In the genomic region with DNA sequence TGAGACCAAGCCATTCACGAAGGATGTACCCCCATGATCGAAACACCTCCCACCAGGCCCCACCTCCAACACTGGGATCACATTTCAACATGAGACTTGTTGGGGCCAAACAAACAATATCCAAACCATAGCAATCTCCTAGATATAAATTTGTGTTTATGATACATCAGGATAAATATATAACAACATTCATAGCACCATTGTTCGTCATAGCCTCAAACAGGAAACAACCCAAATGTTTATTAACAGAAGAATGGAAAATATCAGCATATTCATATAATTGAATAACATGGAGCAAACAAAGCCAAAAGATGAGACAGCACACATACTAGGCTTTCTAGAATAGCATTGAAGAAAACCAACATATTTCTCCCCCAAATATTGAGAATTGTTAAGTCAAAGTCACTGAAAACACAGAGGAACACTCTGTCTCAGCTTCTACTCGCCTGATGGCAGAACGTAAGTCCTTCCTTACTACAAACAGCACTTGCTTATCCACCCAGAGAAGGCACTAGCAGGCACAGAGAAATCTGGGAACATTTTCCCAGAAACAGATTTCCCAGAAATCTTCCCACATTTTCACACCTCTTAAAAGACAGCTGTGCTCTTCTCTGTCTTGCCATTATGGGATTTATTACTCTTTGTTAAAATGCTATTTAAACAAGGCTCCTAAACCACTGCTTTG, we compare ENCODE assay signal across 20 cellular contexts. TPM values are rescaled to one million over a fixed set of nuclear protein-coding genes. Genes with fewer than 3 reads are reported as not detected.
"Had no signal": no experiment of that assay in that cellular context is flagged by ENCODE, and none has a peak within 500 bp of the region (broad histone marks: within the 10 kb centered on the region; RNA-seq: fewer than 3 reads in every experiment).

No MANE protein-coding gene starts in this region.

- H3K4me1 ChIP-seq: left ventricle myocardium inferior, suprapubic skin had no signal

- H3K36me3 Mint-ChIP-seq: brain; memory B cell; naive thymus-derived CD8-positive, alpha-beta T cell had no signal

- H3K27ac ChIP-seq: coronary artery, left ventricle myocardium inferior, suprapubic skin had no signal

- H3K36me3 ChIP-seq: left ventricle myocardium inferior, suprapubic skin had no signal

- H3K4me1 Mint-ChIP-seq: activated CD4-positive, alpha-beta memory T cell treated with anti-CD3 and anti-CD28 coated beads, Interleukin-2, amount 10 ng/mL, durations not matched to agents 7 days and 5 days; brain; memory B cell; naive thymus-derived CD8-positive, alpha-beta T cell had no signal

- H3K27ac Mint-ChIP-seq: activated CD4-positive, alpha-beta memory T cell treated with anti-CD3 and anti-CD28 coated beads, Interleukin-2, amount 10 ng/mL, durations not matched to agents 7 days and 5 days; activated T-cell treated with anti-CD3 and anti-CD28 coated beads, Interleukin-2, amount 50 U/mL, for 24 hours; memory B cell; naive thymus-derived CD8-positive, alpha-beta T cell had no signal

- H3K4me3 ChIP-seq: coronary artery, left ventricle myocardium inferior, suprapubic skin had no signal

- ATAC-seq: naive thymus-derived CD8-positive, alpha-beta T cell had no signal

- H3K27me3 ChIP-seq: suprapubic skin had no signal

- H3K9me3 ChIP-seq: left ventricle myocardium inferior, suprapubic skin had no signal

- H3K4me3 Mint-ChIP-seq: activated CD4-positive, alpha-beta memory T cell treated with anti-CD3 and anti-CD28 coated beads, Interleukin-2, amount 10 ng/mL, durations not matched to agents 7 days and 5 days; activated T-cell treated with anti-CD3 and anti-CD28 coated beads, Interleukin-2, amount 50 U/mL, for 24 hours; brain; memory B cell; naive thymus-derived CD8-positive, alpha-beta T cell; T-helper 1 cell treated with Interleukin-12 subunit alpha and Interleukin-12 subunit beta and Interleukin-4 antibody, amounts not matched to agents 30 μg/mL and 1 μg/mL, for 36 hours had no signal

- DNase-seq: activated CD4-positive, alpha-beta memory T cell treated with anti-CD3 and anti-CD28 coated beads, Interleukin-2, amount 10 ng/mL, durations not matched to agents 7 days and 5 days; activated CD4-positive, alpha-beta T cell treated with anti-CD3 and anti-CD28 coated beads for 4 hours; activated naive CD4-positive, alpha-beta T cell treated with anti-CD3 and anti-CD28 coated beads, Interleukin-2, amount 50 U/mL, for 16 hours; activated T-cell treated with anti-CD3 and anti-CD28 coated beads, Interleukin-2, amount 50 U/mL, for 24 hours; central memory CD4-positive, alpha-beta T cell; effector CD8-positive, alpha-beta T cell; kidney; left ventricle myocardium inferior; naive thymus-derived CD8-positive, alpha-beta T cell; stimulated activated CD4-positive, alpha-beta T cell treated with anti-CD3 and anti-CD28 coated beads, Interleukin-15, amount 100 ng/mL, for 24 hours; stimulated activated CD4-positive, alpha-beta T cell treated with anti-CD3 and anti-CD28 coated beads, Interleukin-4, amount 100 ng/mL, for 1 hour; stimulated activated naive CD4-positive, alpha-beta T cell had no signal

- H3K9me3 Mint-ChIP-seq: activated CD4-positive, alpha-beta memory T cell treated with anti-CD3 and anti-CD28 coated beads, Interleukin-2, amount 10 ng/mL, durations not matched to agents 7 days and 5 days; activated T-cell treated with anti-CD3 and anti-CD28 coated beads, Interleukin-2, amount 50 U/mL, for 24 hours; memory B cell; naive thymus-derived CD8-positive, alpha-beta T cell; T-helper 1 cell treated with Interleukin-12 subunit alpha and Interleukin-12 subunit beta and Interleukin-4 antibody, amounts not matched to agents 30 μg/mL and 1 μg/mL, for 36 hours had no signal

RNA-seq across cellular contexts. Expression of gene GDPD4, which starts 8.1 kb away (rescaled TPM):
- total RNA-seq: activated CD4-positive, alpha-beta memory T cell treated with anti-CD3 and anti-CD28 coated beads, Interleukin-2, amount 10 ng/mL, durations not matched to agents 7 days and 5 days; kidney; left ventricle myocardium inferior; mucosa of gallbladder; naive thymus-derived CD8-positive, alpha-beta T cell; renal cortical epithelial cell; skeletal muscle tissue; suprapubic skin had no signal
- polyA plus RNA-seq: naive thymus-derived CD8-positive, alpha-beta T cell had no signal
